In the genomic region with DNA sequence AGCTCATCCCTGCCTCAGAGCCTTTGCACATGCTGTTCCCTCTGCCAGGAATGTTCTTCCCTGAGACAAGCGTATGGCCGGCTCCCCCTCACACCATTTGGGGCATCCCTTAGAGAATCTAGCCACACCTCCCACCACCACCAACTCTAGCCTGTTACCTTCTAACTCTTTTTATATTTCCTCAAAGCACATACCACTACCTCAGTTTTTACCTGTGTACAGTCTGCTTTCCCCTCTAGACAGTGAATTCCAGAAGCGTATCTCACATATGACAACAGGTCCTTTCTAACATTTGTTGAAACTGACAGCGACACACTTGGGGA, we compare ENCODE assay signal across 11 cellular contexts.
A peak's percentile ranks its signal among the peaks of the same experiment; 100 is the strongest.
DNase-seq lines count a peak whose midpoint lies in the region; ATAC-seq, FAIRE-seq and TF ChIP-seq lines count a peak whose summit lies in the region.
"Had no signal": no experiment of that assay in that cellular context is flagged by ENCODE, and none has a peak within 500 bp of the region (broad histone marks: within the 10 kb centered on the region; RNA-seq: fewer than 3 reads in every experiment).

No MANE protein-coding gene starts in this region.

- H3K27ac ChIP-seq in liver (ENCODE audit: low read depth in 1 of 2, low read length in 2 of 2) (peak overlapping the region; percentile 53 to 60), HepG2 (ENCODE audit: extremely low read length, insufficient read depth, low read length) (no peak overlapping the region), colonic mucosa (peak overlapping the region; percentile 65), pancreas (peak overlapping the region; percentile 71 to 89 (median 79)), uterus (peak overlapping the region; percentile 79 to 90)

- TF ChIP-seq POLR2A in HepG2 (IDR thresholded peaks at IDR 0.05; ENCODE audit: insufficient read depth in 1 of 2, low read depth in 2 of 2, low read length in 2 of 2): no peak
- TF ChIP-seq POLR2A in uterus (IDR thresholded peaks at IDR 0.05): no peak

- ATAC-seq in HepG2: no peak
- ATAC-seq in pancreas: no peak
- no peak for ATAC-seq in GM18868 (IDR thresholded peaks at IDR 0.05; ENCODE audit: unreplicated experiment)

- in situ Hi-C loops in HepG2 (cut with HindIII; ENCODE audit: extremely low pct_ligation_motif_present, low pct_unique_long_range_greater_than_20kb): no loop called here

- no peak for TF ChIP-seq EP300 in HepG2 (IDR thresholded peaks at IDR 0.05; ENCODE audit: low read depth in 2 of 2, low read length in 2 of 2)
- TF ChIP-seq EP300 in HepG2 (CRISPR knock-in tag; IDR thresholded peaks at IDR 0.05; ENCODE audit: borderline replicate concordance): no peak

- H3K27me3 ChIP-seq in liver (ENCODE audit: control insufficient read depth in 4 of 4, insufficient read depth in 4 of 4, low read length in 3 of 4) (no peaks in the 10 kb centered on the region), HepG2 (ENCODE audit: control insufficient read depth in 1 of 2, insufficient read depth in 2 of 2, low read length in 2 of 2) (no peaks in the 10 kb centered on the region), colonic mucosa (no peaks in the 10 kb centered on the region), pancreas (no peaks in the 10 kb centered on the region), uterus (no peaks in the 10 kb centered on the region)

- H3K9me3 ChIP-seq in liver (ENCODE audit: control insufficient read depth in 4 of 4, low read length in 3 of 4): no peaks in the 10 kb centered on the region
- no peaks in the 10 kb centered on the region for H3K9me3 ChIP-seq in HepG2 (ENCODE audit: low read length)
- no peaks in the 10 kb centered on the region for H3K9me3 ChIP-seq in colonic mucosa
- no peaks in the 10 kb centered on the region for H3K9me3 ChIP-seq in pancreas
- H3K9me3 ChIP-seq in uterus: no peaks in the 10 kb centered on the region

- TF ChIP-seq RAD21 in liver (IDR thresholded peaks at IDR 0.05): no peak
- TF ChIP-seq RAD21 in HepG2 (CRISPR knock-in tag; IDR thresholded peaks at IDR 0.05): no peak

- intact Hi-C loops in HepG2 (cut with micrococcal nuclease; ENCODE audit: unreplicated experiment): no loop called here
- intact Hi-C loops in colonic mucosa (cut with DNase I): loop anchor here (10.0 kb wide), 1 partner anchor 83 kb away; the partner anchor contains the start of gene PACSIN2
- intact Hi-C loops in pancreas (cut with DNase I): no loop called here
- intact Hi-C loops in uterus (cut with DNase I; ENCODE audit: low total_unique reads): no loop called here

- H3K4me3 ChIP-seq in liver (ENCODE audit: low read depth in 1 of 3, low read length in 3 of 3): no peak overlapping the region
- H3K4me3 ChIP-seq in HepG2 (replicated peaks in 1 of 3; ENCODE audit: insufficient read depth in 1 of 3, low read depth in 2 of 3, low read length in 3 of 3): no peak overlapping the region
- H3K4me3 ChIP-seq in colonic mucosa: no peak overlapping the region
- H3K4me3 ChIP-seq in pancreas: no peak overlapping the region
- H3K4me3 ChIP-seq in uterus: no peak overlapping the region

- H3K4me1 ChIP-seq in liver (ENCODE audit: control insufficient read depth in 4 of 4, insufficient read depth in 4 of 4, low read length in 3 of 4): peaks cover 10 to 23% (median 16%) of the 10 kb centered on the region in 4 donors
- H3K4me1 ChIP-seq in HepG2 (ENCODE audit: insufficient read depth, low read length): peaks cover 88% of the 10 kb centered on the region
- H3K4me1 ChIP-seq in colonic mucosa: peaks cover 12% of the 10 kb centered on the region
- peaks cover 62 to 87% (median 76%) of the 10 kb centered on the region in 3 donors for H3K4me1 ChIP-seq in pancreas
- peaks cover 12 to 21% of the 10 kb centered on the region in 2 donors for H3K4me1 ChIP-seq in uterus

- H2AFZ ChIP-seq in HepG2 (ENCODE audit: low read length): no peak overlapping the region

- no peak for TF ChIP-seq CTCF in liver (IDR thresholded peaks at IDR 0.05; ENCODE audit: low read depth, low read length, missing input control)
- TF ChIP-seq CTCF in HepG2 (CRISPR knock-in tag; IDR thresholded peaks at IDR 0.05): no peak
- TF ChIP-seq CTCF in colonic mucosa (IDR thresholded peaks at IDR 0.05): no peak
- no peak for TF ChIP-seq CTCF in pancreas (IDR thresholded peaks at IDR 0.05)
- TF ChIP-seq CTCF in uterus (IDR thresholded peaks at IDR 0.05): no peak

- no peak overlapping the region for H3K9ac ChIP-seq in liver (ENCODE audit: low read depth in 1 of 2, low read length in 2 of 2)
- no peak overlapping the region for H3K9ac ChIP-seq in HepG2 (ENCODE audit: insufficient read depth, low read depth, low read length)
- no peak overlapping the region for H3K9ac ChIP-seq in colonic mucosa (ENCODE audit: low read depth in 2 of 2, low read length in 2 of 2)

- BruUV-seq in HepG2 (replicated peaks; lab: Mats Ljungman, UMichigan): no TSS peak

- FAIRE-seq in HepG2 (lab: Jason Lieb, UNC) (no peak), pancreas (lab: Jason Lieb, UNC) (no peak)

- CTCF ChIA-PET in HepG2 (lab: Yijun Ruan, JAX; ENCODE audit: low intra/inter-chr PET ratio, low total read pairs): no interaction called here

- H3K4me2 ChIP-seq in HepG2 (ENCODE audit: low read depth, low read length): no peak overlapping the region

- POLR2A ChIA-PET in HepG2 (lab: Yijun Ruan, JAX): no interaction called here

- H3K79me2 ChIP-seq in HepG2 (ENCODE audit: insufficient read depth, low read length): peaks cover 89% of the 10 kb centered on the region

- DNase-seq in HepG2 (ENCODE audit: low spot score) (no peak), colonic mucosa (no peak), pancreas (no peak), uterus (no peak), NCI-H524 (lab: John Stamatoyannopoulos, UW) (no peak), D341Med (ENCODE audit: low spot score) (no peak)
- DNase-seq: effector CD4-positive, alpha-beta T cell; NCI-H187; T1000 had no signal

- H3K36me3 ChIP-seq in liver (ENCODE audit: control insufficient read depth in 4 of 4, insufficient read depth in 3 of 4, low read depth in 1 of 4, low read length in 3 of 4) (no peaks in the 10 kb centered on the region), HepG2 (replicated peaks in 1 of 2; ENCODE audit: control insufficient read depth in 1 of 2, insufficient read depth in 2 of 2, low read length in 2 of 2) (peaks cover 6 to 10% of the 10 kb centered on the region in 2 experiments; a peak in 3 of 5 replicates), colonic mucosa (no peaks in the 10 kb centered on the region), pancreas (no peaks in the 10 kb centered on the region), uterus (no peaks in the 10 kb centered on the region)

- 98% methylated on average over 4 of the region's 4 CpGs for WGBS in liver
- 96% methylated on average over 4 of the region's 4 CpGs for WGBS in HepG2 (ENCODE audit: low lambda C conversion rate)
- 96 to 98% methylated on average over 4 of the region's 4 CpGs for WGBS in pancreas, 2 donors

- H4K20me1 ChIP-seq in HepG2 (ENCODE audit: insufficient read depth, low read length): peaks cover 26% of the 10 kb centered on the region

TF ChIP-seq in liver, 16 proteins besides CTCF, POLR2A, EP300 and RAD21 (continues in another document):
- TF ChIP-seq RXRA (IDR thresholded peaks at IDR 0.05) (no peak), HNF4A (conservative IDR thresholded peaks at IDR 0.05) (no peak), FOXA1 (IDR thresholded peaks at IDR 0.05) (no peak), HNF4G (IDR thresholded peaks at IDR 0.05) (no peak), ATF3 (IDR thresholded peaks at IDR 0.05) (no peak), ZBTB33 (IDR thresholded peaks at IDR 0.05) (no peak)

TF ChIP-seq in HepG2, 621 proteins besides CTCF, POLR2A, EP300 and RAD21:
- TF ChIP-seq ZNF10 (CRISPR knock-in tag; IDR thresholded peaks at IDR 0.05; ENCODE audit: borderline replicate concordance, low read depth) (no peak), TCF7 (IDR thresholded peaks at IDR 0.05; ENCODE audit: low read depth) (no peak), ISL2 (CRISPR knock-in tag; IDR thresholded peaks at IDR 0.05) (no peak), SIX1 (CRISPR knock-in tag; IDR thresholded peaks at IDR 0.05; ENCODE audit: borderline replicate concordance) (no peak), MIER3 (CRISPR knock-in tag; IDR thresholded peaks at IDR 0.05; ENCODE audit: borderline replicate concordance) (no peak), ZNF350 (CRISPR knock-in tag; IDR thresholded peaks at IDR 0.05; ENCODE audit: borderline replicate concordance, low read depth) (no peak), FOXM1 (CRISPR knock-in tag; IDR thresholded peaks at IDR 0.05) (no peak), AKAP8 (CRISPR knock-in tag; IDR thresholded peaks at IDR 0.05) (no peak), CREBL2 (CRISPR knock-in tag; IDR thresholded peaks at IDR 0.05; ENCODE audit: borderline replicate concordance) (no peak)
